8 cellular contexts compared by ENCODE assay signal in genomic region chr11:7019500-7020182, GRCh38. TPM values are rescaled to one million over a fixed set of nuclear protein-coding genes. Genes with fewer than 3 reads are reported as not detected.
A peak's percentile ranks its signal among the peaks of the same experiment; 100 is the strongest.
DNase-seq lines count a peak whose midpoint lies in the region; ATAC-seq, FAIRE-seq and TF ChIP-seq lines count a peak whose summit lies in the region.

No MANE protein-coding gene starts in this region.

- H3K9me3 ChIP-seq in BE2C, result no peaks in the 10 kb centered on the region
- no peaks in the 10 kb centered on the region for H3K9me3 ChIP-seq in HEK293 (ENCODE audit: control insufficient read depth, insufficient read depth, low read depth, low read length)
- no peaks in the 10 kb centered on the region for H3K9me3 ChIP-seq in right atrium auricular region
- H3K9me3 ChIP-seq in gastrocnemius medialis, result no peaks in the 10 kb centered on the region

- CTCF ChIA-PET in HEK293 (lab: Yijun Ruan, JAX), result interaction anchor here (0.6 to 1.2 kb wide), 3 partner anchors 27 to 293 kb away, joined by 3 to 4 read pairs (median 3); no protein-coding TSS in a partner anchor

- peaks cover 45% of the 10 kb centered on the region for H3K27me3 Mint-ChIP-seq in activated naive CD8-positive, alpha-beta T cell treated with anti-CD3 and anti-CD28 coated beads for 36 hours

- H3K36me3 ChIP-seq in BE2C, result no peaks in the 10 kb centered on the region
- H3K36me3 ChIP-seq in HEK293 (ENCODE audit: control insufficient read depth in 2 of 2, insufficient read depth in 1 of 2, low read length in 2 of 2), result no peaks in the 10 kb centered on the region
- H3K36me3 ChIP-seq in right atrium auricular region, result no peaks in the 10 kb centered on the region
- H3K36me3 ChIP-seq in gastrocnemius medialis, result no peaks in the 10 kb centered on the region

- peak; percentile 26 to 37 for ATAC-seq in gastrocnemius medialis
- ATAC-seq in GM21360 (IDR thresholded peaks at IDR 0.05; ENCODE audit: unreplicated experiment), result no peak

- H3K4me1 Mint-ChIP-seq in activated naive CD8-positive, alpha-beta T cell treated with anti-CD3 and anti-CD28 coated beads for 36 hours, result peaks cover 6% of the 10 kb centered on the region

- TF ChIP-seq POLR2A in gastrocnemius medialis (IDR thresholded peaks at IDR 0.05), result no peak

- POLR2A ChIA-PET in HEK293 (lab: Yijun Ruan, JAX), result no interaction called here

- intact Hi-C loops in gastrocnemius medialis (cut with DNase I; ENCODE audit: low total_unique reads), result loop anchor here (2.0 to 5.0 kb wide), 2 partner anchors 27 to 92 kb away; partner anchors contain the start of gene ZNF215

- H3K36me3 Mint-ChIP-seq in activated naive CD8-positive, alpha-beta T cell treated with anti-CD3 and anti-CD28 coated beads for 36 hours, result no peaks in the 10 kb centered on the region

- H3K27ac ChIP-seq in HEK293 (ENCODE audit: extremely low read depth, low read depth, low read length) (no peak overlapping the region), right atrium auricular region (peak overlapping the region; percentile 52 to 65), gastrocnemius medialis (peak overlapping the region; percentile 11 to 54 (median 22))

- TF ChIP-seq CTCF in BE2C (IDR thresholded peaks at IDR 0.05; ENCODE audit: low read depth, low read length), result no peak
- TF ChIP-seq CTCF in HEK293 (tag by site-specific recombination; IDR thresholded peaks at IDR 0.05), result no peak
- no peak for TF ChIP-seq CTCF in right atrium auricular region (IDR thresholded peaks at IDR 0.05)
- TF ChIP-seq CTCF in gastrocnemius medialis (IDR thresholded peaks at IDR 0.05 in 4 of 5, conservative IDR thresholded peaks at IDR 0.05 in 1 of 5), result no peak

- H3K4me1 ChIP-seq in BE2C (no peaks in the 10 kb centered on the region), HEK293 (ENCODE audit: control insufficient read depth, insufficient read depth, low read length) (no peaks in the 10 kb centered on the region), right atrium auricular region (peaks cover 0 to 3% of the 10 kb centered on the region in 2 donors), gastrocnemius medialis (peaks cover 7 to 8% of the 10 kb centered on the region in 2 donors)

- peak overlapping the region; percentile 57 for H3K4me3 Mint-ChIP-seq in activated naive CD8-positive, alpha-beta T cell treated with anti-CD3 and anti-CD28 coated beads for 36 hours

- FAIRE-seq in HTR-8/SVneo (lab: Jason Lieb, UNC), result no peak

- DNase-seq in BE2C (peak; percentile 6), right atrium auricular region (ENCODE audit: low spot score) (peak; percentile 58), gastrocnemius medialis (no peak), NCI-H1105 (lab: John Stamatoyannopoulos, UW) (no peak), HTR-8/SVneo (ENCODE audit: insufficient read length, low spot score) (no peak)
- DNase-seq in activated naive CD8-positive, alpha-beta T cell treated with anti-CD3 and anti-CD28 coated beads for 36 hours, result no peak

- no peaks in the 10 kb centered on the region for H3K9me3 Mint-ChIP-seq in activated naive CD8-positive, alpha-beta T cell treated with anti-CD3 and anti-CD28 coated beads for 36 hours

- no peak overlapping the region for H3K27ac Mint-ChIP-seq in activated naive CD8-positive, alpha-beta T cell treated with anti-CD3 and anti-CD28 coated beads for 36 hours

- peak overlapping the region; percentile 51 for H3K4me3 ChIP-seq in BE2C (ENCODE audit: low read depth, low read length)
- peak overlapping the region; percentile 70 for H3K4me3 ChIP-seq in HEK293 (ENCODE audit: low read depth, low read length)
- peak overlapping the region; percentile 43 to 61 for H3K4me3 ChIP-seq in right atrium auricular region
- peak overlapping the region; percentile 59 to 70 (median 64) for H3K4me3 ChIP-seq in gastrocnemius medialis

- 0 out of 2 replicates have a peak, but pooled peaks cover 2% of the 10 kb centered on the region for H3K27me3 ChIP-seq in BE2C
- H3K27me3 ChIP-seq in right atrium auricular region, result no peaks in the 10 kb centered on the region
- no peaks in the 10 kb centered on the region for H3K27me3 ChIP-seq in gastrocnemius medialis

- in situ Hi-C loops in gastrocnemius medialis (cut with MboI; ENCODE audit: low sequenced_read_pairs in 4 of 4), result no loop called here

TF ChIP-seq in HEK293, 187 proteins besides CTCF, POLR2A, EP300 and RAD21 (continues in another document):
- TF ChIP-seq ZNF426 (tag by site-specific recombination; IDR thresholded peaks at IDR 0.05), result no peak
- no peak for TF ChIP-seq ZNF174 (tag by site-specific recombination; IDR thresholded peaks at IDR 0.05)
- no peak for TF ChIP-seq ZNF211 (tag by site-specific recombination; IDR thresholded peaks at IDR 0.05; ENCODE audit: low read depth)
- TF ChIP-seq, protein P1, sequence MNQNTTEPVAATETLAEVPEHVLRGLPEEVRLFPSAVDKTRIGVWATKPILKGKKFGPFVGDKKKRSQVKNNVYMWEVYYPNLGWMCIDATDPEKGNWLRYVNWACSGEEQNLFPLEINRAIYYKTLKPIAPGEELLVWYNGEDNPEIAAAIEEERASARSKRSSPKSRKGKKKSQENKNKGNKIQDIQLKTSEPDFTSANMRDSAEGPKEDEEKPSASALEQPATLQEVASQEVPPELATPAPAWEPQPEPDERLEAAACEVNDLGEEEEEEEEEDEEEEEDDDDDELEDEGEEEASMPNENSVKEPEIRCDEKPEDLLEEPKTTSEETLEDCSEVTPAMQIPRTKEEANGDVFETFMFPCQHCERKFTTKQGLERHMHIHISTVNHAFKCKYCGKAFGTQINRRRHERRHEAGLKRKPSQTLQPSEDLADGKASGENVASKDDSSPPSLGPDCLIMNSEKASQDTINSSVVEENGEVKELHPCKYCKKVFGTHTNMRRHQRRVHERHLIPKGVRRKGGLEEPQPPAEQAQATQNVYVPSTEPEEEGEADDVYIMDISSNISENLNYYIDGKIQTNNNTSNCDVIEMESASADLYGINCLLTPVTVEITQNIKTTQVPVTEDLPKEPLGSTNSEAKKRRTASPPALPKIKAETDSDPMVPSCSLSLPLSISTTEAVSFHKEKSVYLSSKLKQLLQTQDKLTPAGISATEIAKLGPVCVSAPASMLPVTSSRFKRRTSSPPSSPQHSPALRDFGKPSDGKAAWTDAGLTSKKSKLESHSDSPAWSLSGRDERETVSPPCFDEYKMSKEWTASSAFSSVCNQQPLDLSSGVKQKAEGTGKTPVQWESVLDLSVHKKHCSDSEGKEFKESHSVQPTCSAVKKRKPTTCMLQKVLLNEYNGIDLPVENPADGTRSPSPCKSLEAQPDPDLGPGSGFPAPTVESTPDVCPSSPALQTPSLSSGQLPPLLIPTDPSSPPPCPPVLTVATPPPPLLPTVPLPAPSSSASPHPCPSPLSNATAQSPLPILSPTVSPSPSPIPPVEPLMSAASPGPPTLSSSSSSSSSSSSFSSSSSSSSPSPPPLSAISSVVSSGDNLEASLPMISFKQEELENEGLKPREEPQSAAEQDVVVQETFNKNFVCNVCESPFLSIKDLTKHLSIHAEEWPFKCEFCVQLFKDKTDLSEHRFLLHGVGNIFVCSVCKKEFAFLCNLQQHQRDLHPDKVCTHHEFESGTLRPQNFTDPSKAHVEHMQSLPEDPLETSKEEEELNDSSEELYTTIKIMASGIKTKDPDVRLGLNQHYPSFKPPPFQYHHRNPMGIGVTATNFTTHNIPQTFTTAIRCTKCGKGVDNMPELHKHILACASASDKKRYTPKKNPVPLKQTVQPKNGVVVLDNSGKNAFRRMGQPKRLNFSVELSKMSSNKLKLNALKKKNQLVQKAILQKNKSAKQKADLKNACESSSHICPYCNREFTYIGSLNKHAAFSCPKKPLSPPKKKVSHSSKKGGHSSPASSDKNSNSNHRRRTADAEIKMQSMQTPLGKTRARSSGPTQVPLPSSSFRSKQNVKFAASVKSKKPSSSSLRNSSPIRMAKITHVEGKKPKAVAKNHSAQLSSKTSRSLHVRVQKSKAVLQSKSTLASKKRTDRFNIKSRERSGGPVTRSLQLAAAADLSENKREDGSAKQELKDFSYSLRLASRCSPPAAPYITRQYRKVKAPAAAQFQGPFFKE (tag by site-specific recombination; IDR thresholded peaks at IDR 0.05; ENCODE audit: borderline replicate concordance), result no peak
- TF ChIP-seq ZBTB21 (tag by site-specific recombination; IDR thresholded peaks at IDR 0.05), result no peak
- TF ChIP-seq ZBTB7A (tag by site-specific recombination; IDR thresholded peaks at IDR 0.05; ENCODE audit: low read depth), result no peak
- no peak for TF ChIP-seq YY2 (tag by site-specific recombination; IDR thresholded peaks at IDR 0.05)
- TF ChIP-seq ZIC2 (tag by site-specific recombination; IDR thresholded peaks at IDR 0.05), result no peak
- no peak for TF ChIP-seq ZNF311 (tag by site-specific recombination; IDR thresholded peaks at IDR 0.05; ENCODE audit: borderline replicate concordance)
- TF ChIP-seq, protein P2, sequence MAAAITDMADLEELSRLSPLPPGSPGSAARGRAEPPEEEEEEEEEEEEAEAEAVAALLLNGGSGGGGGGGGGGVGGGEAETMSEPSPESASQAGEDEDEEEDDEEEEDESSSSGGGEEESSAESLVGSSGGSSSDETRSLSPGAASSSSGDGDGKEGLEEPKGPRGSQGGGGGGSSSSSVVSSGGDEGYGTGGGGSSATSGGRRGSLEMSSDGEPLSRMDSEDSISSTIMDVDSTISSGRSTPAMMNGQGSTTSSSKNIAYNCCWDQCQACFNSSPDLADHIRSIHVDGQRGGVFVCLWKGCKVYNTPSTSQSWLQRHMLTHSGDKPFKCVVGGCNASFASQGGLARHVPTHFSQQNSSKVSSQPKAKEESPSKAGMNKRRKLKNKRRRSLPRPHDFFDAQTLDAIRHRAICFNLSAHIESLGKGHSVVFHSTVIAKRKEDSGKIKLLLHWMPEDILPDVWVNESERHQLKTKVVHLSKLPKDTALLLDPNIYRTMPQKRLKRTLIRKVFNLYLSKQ (tag by site-specific recombination; IDR thresholded peaks at IDR 0.05; ENCODE audit: borderline replicate concordance), result no peak
- no peak for TF ChIP-seq ZNF214 (tag by site-specific recombination; IDR thresholded peaks at IDR 0.05; ENCODE audit: borderline replicate concordance)

RNA-seq across cellular contexts. Expression of gene ZNF214, which starts 0.5 kb away (rescaled TPM):
- not detected for polyA plus RNA-seq in BE2C (2012; ENCODE audit: insufficient read depth, insufficient read length, low read depth)
- total RNA-seq in activated naive CD8-positive, alpha-beta T cell treated with anti-CD3 and anti-CD28 coated beads for 36 hours, result not detected
- total RNA-seq in right atrium auricular region (1 to 10 TPM in 1 of 2 donors, under 1 TPM in 1; 0.74 to 1.3 TPM), gastrocnemius medialis (1 to 10 TPM in 2 of 4 donors, under 1 TPM in 2; 0.75 to 2.0 (median 1.2) TPM)

RNA-seq across cellular contexts. Expression of gene NLRP14, which starts 0.6 kb away (rescaled TPM):
- not detected for polyA plus RNA-seq in BE2C (2012; ENCODE audit: insufficient read depth, insufficient read length, low read depth)
- total RNA-seq in activated naive CD8-positive, alpha-beta T cell treated with anti-CD3 and anti-CD28 coated beads for 36 hours, result under 1 TPM in 1 of 2 experiments, not detected in 1; 0.08 TPM
- not detected for total RNA-seq in right atrium auricular region
- total RNA-seq in gastrocnemius medialis, result not detected

Comparison
In these comparisons a context has a peak if more than half of its experiments do, and no peak if none do; other contexts are left out.
1. DNase-seq: peak in BE2C (single experiment) and right atrium auricular region (single experiment); none in activated naive CD8-positive, alpha-beta T cell treated with anti-CD3 and anti-CD28 coated beads for 36 hours (single experiment), gastrocnemius medialis (0 of 2), NCI-H1105 (single experiment) and HTR-8/SVneo (single experiment).
2. Peak in every context shown above with its lines, with median percentiles within 50 percentile points of each other: H3K4me3 ChIP-seq.